In genomic region chr12:39476121-39476520, GRCh38 we compare ENCODE assay signal across 22 cellular contexts.
"Had no signal": no experiment of that assay in that cellular context is flagged by ENCODE, and none has a peak within 500 bp of the region (broad histone marks: within the 10 kb centered on the region; RNA-seq: fewer than 3 reads in every experiment).

No MANE protein-coding gene starts in this region.

- H3K27ac ChIP-seq: brain microvascular endothelial cell, cardiac muscle cell, PC-9, VCaP had no signal

- DNase-seq: activated CD4-positive, alpha-beta memory T cell treated with anti-CD3 and anti-CD28 coated beads for 36 hours; activated CD4-positive, alpha-beta T cell treated with anti-CD3 and anti-CD28 coated beads, Interleukin-2, amount 10 ng/mL, durations not matched to agents 7 days and 5 days; activated CD4-positive, CD25-positive, alpha-beta regulatory T cell; activated CD8-positive, alpha-beta memory T cell treated with anti-CD3 and anti-CD28 coated beads for 24 hours; activated effector memory CD4-positive, alpha-beta T cell treated with anti-CD3 and anti-CD28 coated beads, Interleukin-2, amount 50 U/mL, for 16 hours; activated naive CD4-positive, alpha-beta T cell treated with anti-CD3 and anti-CD28 coated beads for 36 hours; activated T-cell treated with anti-CD3 and anti-CD28 coated beads, Interleukin-2, amount 50 U/mL, for 4 hours; amygdala; brain microvascular endothelial cell; NCI-H1092 treated with DMSO at 0.1 percent for 48 hours; NCI-H1417 treated with DMSO at 0.1 percent for 48 hours; NCI-H1694; NCI-H2029; NCI-H2107; NCI-H510A treated with DMSO at 0.1 percent for 48 hours; PC-9; SIG-M5; T-cell; T-helper 2 cell; T1000 had no signal

- ATAC-seq: activated T-cell treated with anti-CD3 and anti-CD28 coated beads, Interleukin-2, amount 50 U/mL, for 4 hours; T-cell had no signal

- H3K27me3 ChIP-seq: brain microvascular endothelial cell, cardiac muscle cell had no signal

- H3K4me3 ChIP-seq: cardiac muscle cell had no signal

- H3K36me3 ChIP-seq: brain microvascular endothelial cell, cardiac muscle cell had no signal
